ENCODE assay signal across 7 cellular contexts in genomic region chr10:110918633-110919348, GRCh38. TPM values are rescaled to one million over a fixed set of nuclear protein-coding genes. Genes with fewer than 3 reads are reported as not detected.
DNase-seq lines count a peak whose midpoint lies in the region; ATAC-seq and TF ChIP-seq lines count a peak whose summit lies in the region.

Gene BBIP1, minus strand, starts transcription at chr10:110919180. Its CDS starts 1,023 bp downstream, at chr10:110918157.

- peak; percentile 92 to 96 (median 93) for ATAC-seq in psoas muscle

- no peaks in the 10 kb centered on the region for H3K9me2 ChIP-seq in Karpas-422 (replicated peaks; ENCODE audit: insufficient read depth, low read length)

- TF ChIP-seq POLR2A in Raji (IDR thresholded peaks at IDR 0.05; ENCODE audit: insufficient read depth, low read depth, low read length), result peak; percentile 70

- H3K79me2 ChIP-seq in Karpas-422 (ENCODE audit: low read length), result peaks cover 21% of the 10 kb centered on the region

- H3K9ac ChIP-seq in Karpas-422 (ENCODE audit: low read length), result peak within 1 kb of the TSS; percentile 92

- peak within 1 kb of the TSS; percentile 93 for H3K4me2 ChIP-seq in Karpas-422 (ENCODE audit: low read depth, low read length, poor library complexity, severe bottlenecking)

- H3K4me1 ChIP-seq in Karpas-422 (ENCODE audit: low read length) (peaks cover 32% of the 10 kb centered on the region), psoas muscle (peaks cover 44% of the 10 kb centered on the region)

- in situ Hi-C loops in astrocyte of the spinal cord (cut with HindIII; ENCODE audit: low sequenced_read_pairs), result no loop called here

- DNase-seq in GM12865 (ENCODE audit: low read depth) (peak; percentile 96), H4 (ENCODE audit: low spot score) (peak; percentile 99), Karpas-422 (peak; percentile 96), astrocyte of the spinal cord (ENCODE audit: low read depth, low spot score) (peak; percentile 100), hepatic stellate cell (ENCODE audit: low spot score) (peak; percentile 89), psoas muscle (peak; percentile 95 to 97)

- H3K4me3 ChIP-seq in GM12865 (ENCODE audit: low read depth, low read length), result peak within 1 kb of the TSS; percentile 96
- H3K4me3 ChIP-seq in Karpas-422 (ENCODE audit: low read length), result peak within 1 kb of the TSS; percentile 90
- peak within 1 kb of the TSS; percentile 87 for H3K4me3 ChIP-seq in astrocyte of the spinal cord (ENCODE audit: low read depth, low read length)
- peak within 1 kb of the TSS; percentile 85 for H3K4me3 ChIP-seq in psoas muscle

- H4K20me1 ChIP-seq in Karpas-422 (ENCODE audit: insufficient read depth, low read depth, low read length), result peaks cover 25% of the 10 kb centered on the region

- TF ChIP-seq CTCF in GM12865 (IDR thresholded peaks at IDR 0.05; ENCODE audit: insufficient read depth, low read depth, low read length, missing control alignments), result no peak
- no peak for TF ChIP-seq CTCF in astrocyte of the spinal cord (IDR thresholded peaks at IDR 0.05; ENCODE audit: low read depth, low read length)
- no peak for TF ChIP-seq CTCF in psoas muscle (IDR thresholded peaks at IDR 0.05)

- WGBS in psoas muscle, 3 donors, result 0 to 1% (median 1%) methylated on average over 40 to 42 of the region's 42 CpGs

- H3K27ac ChIP-seq in Karpas-422 (ENCODE audit: low read length) (peak within 1 kb of the TSS; percentile 94), psoas muscle (peak within 1 kb of the TSS; percentile 97)

- H3K9me3 ChIP-seq in Karpas-422 (ENCODE audit: low read length) (no peaks in the 10 kb centered on the region), psoas muscle (no peaks in the 10 kb centered on the region)

- peak within 1 kb of the TSS; percentile 98 for H2AFZ ChIP-seq in Karpas-422 (ENCODE audit: low read length)

- intact Hi-C loops in psoas muscle (cut with DNase I), result loop anchor here in 1 of 2 donors (1.0 kb wide), 1 partner anchor 47 kb away; the partner anchor contains the start of gene PDCD4

- no peaks in the 10 kb centered on the region for H3K36me3 ChIP-seq in Karpas-422 (ENCODE audit: insufficient read depth, low read length)
- peaks cover 0 to 7% of the 10 kb centered on the region in 2 donors for H3K36me3 ChIP-seq in psoas muscle (ENCODE audit: insufficient read depth in 1 of 2, low read depth in 1 of 2)

- H3K27me3 ChIP-seq in Karpas-422 (ENCODE audit: low read length) (no peaks in the 10 kb centered on the region), psoas muscle (ENCODE audit: insufficient read depth in 3 of 3, low read length in 2 of 3) (no peaks in the 10 kb centered on the region)

RNA-seq across cellular contexts. Expression of gene BBIP1, which starts in this region (rescaled TPM):
- 21.5 and 43.3 TPM in 2 replicates for total RNA-seq in H4 (2014; rRNA removed; shearing (Covaris generic))
- 6.3 and 53.8 TPM in 2 replicates for total RNA-seq in Karpas-422 (2014; rRNA removed; shearing (Covaris generic); ENCODE audit: low replicate concordance)
- 10 to 100 TPM; 14.8 to 22.3 (median 15.7) TPM for total RNA-seq in psoas muscle
- 10 to 100 TPM; 16.1 to 30.2 (median 19.2) TPM for polyA plus RNA-seq in psoas muscle

Comparison
In these comparisons a context has a peak if more than half of its experiments do, and no peak if none do; other contexts are left out.
1. Peak in every context shown above with its lines: DNase-seq, ATAC-seq, H3K4me3 ChIP-seq and H3K27ac ChIP-seq.